In genomic region chr7:17931069-17931468, GRCh38 we compare ENCODE assay signal across 22 cellular contexts. TPM values are rescaled to one million over a fixed set of nuclear protein-coding genes. Genes with fewer than 3 reads are reported as not detected.
A peak's percentile ranks its signal among the peaks of the same experiment; 100 is the strongest.
DNase-seq lines count a peak whose midpoint lies in the region; ATAC-seq and TF ChIP-seq lines count a peak whose summit lies in the region.
"Had no signal": no experiment of that assay in that cellular context is flagged by ENCODE, and none has a peak within 500 bp of the region (broad histone marks: within the 10 kb centered on the region; RNA-seq: fewer than 3 reads in every experiment).

No MANE protein-coding gene starts in this region.

- no peak overlapping the region for H2BK120ac ChIP-seq in mesendoderm (ENCODE audit: low read depth, low read length)

- H3K4me3 ChIP-seq in right atrium auricular region (no peak overlapping the region), Karpas-422 (ENCODE audit: low read length) (no peak overlapping the region), gastroesophageal sphincter (no peak overlapping the region), mesendoderm (ENCODE audit: low read length) (no peak overlapping the region)
- H3K4me3 ChIP-seq: A549; BLaER1 treated with 17β-estradiol and CSF1 and Interleukin-3, amounts not matched to agents 10 nM and 100 nM had no signal

- no peak overlapping the region for H3K18ac ChIP-seq in mesendoderm (ENCODE audit: low read length)

- no peak overlapping the region for H4K5ac ChIP-seq in mesendoderm (ENCODE audit: low read length)

- H2BK15ac ChIP-seq in mesendoderm (replicated peaks; ENCODE audit: low read depth), result no peak overlapping the region

- no peaks in the 10 kb centered on the region for H3K36me3 ChIP-seq in right atrium auricular region
- H3K36me3 ChIP-seq in Karpas-422 (ENCODE audit: insufficient read depth, low read length), result peaks cover 5% of the 10 kb centered on the region
- H3K36me3 ChIP-seq in gastroesophageal sphincter, result no peaks in the 10 kb centered on the region
- H3K36me3 ChIP-seq in mesendoderm (ENCODE audit: control insufficient read depth, insufficient read depth, low read length), result no peaks in the 10 kb centered on the region

- H3K79me1 ChIP-seq in mesendoderm (ENCODE audit: low read length), result peaks cover 6% of the 10 kb centered on the region

- no peak for TF ChIP-seq EP300 in gastroesophageal sphincter (IDR thresholded peaks at IDR 0.05)

- no peak overlapping the region for H3K4ac ChIP-seq in mesendoderm (ENCODE audit: low read depth, low read length)

- 75 to 93% methylated on average over 1 of the region's 1 CpG for WGBS in gastroesophageal sphincter (ENCODE audit: low coverage in 1 of 2), 2 donors
- WGBS in mesendoderm (ENCODE audit: extremely low coverage, insufficient coverage, low lambda C conversion rate), result 100% methylated on average over 1 of the region's 1 CpG

- no peaks in the 10 kb centered on the region for H3K27me3 ChIP-seq in right atrium auricular region
- no peaks in the 10 kb centered on the region for H3K27me3 ChIP-seq in Karpas-422 (ENCODE audit: low read length)
- no peaks in the 10 kb centered on the region for H3K27me3 ChIP-seq in gastroesophageal sphincter
- no peaks in the 10 kb centered on the region for H3K27me3 ChIP-seq in mesendoderm (ENCODE audit: insufficient read depth, low read length, poor library complexity)
- H3K27me3 ChIP-seq: BLaER1 treated with 17β-estradiol and CSF1 and Interleukin-3, amounts not matched to agents 10 nM and 100 nM had no signal

- H3K4me1 ChIP-seq in right atrium auricular region (peaks cover 0 to 48% of the 10 kb centered on the region in 2 donors), Karpas-422 (ENCODE audit: low read length) (peaks cover 80% of the 10 kb centered on the region), gastroesophageal sphincter (peaks cover 0 to 78% (median 0%) of the 10 kb centered on the region in 3 donors), mesendoderm (ENCODE audit: control insufficient read depth, low read depth, low read length) (no peaks in the 10 kb centered on the region)
- H3K4me1 ChIP-seq: A549 had no signal

- peaks cover 99% of the 10 kb centered on the region for H3K79me2 ChIP-seq in Karpas-422 (ENCODE audit: low read length)
- peaks cover 28% of the 10 kb centered on the region for H3K79me2 ChIP-seq in mesendoderm (ENCODE audit: control insufficient read depth, insufficient read depth, low read length)

- no peaks in the 10 kb centered on the region for H3K9me2 ChIP-seq in Karpas-422 (replicated peaks; ENCODE audit: insufficient read depth, low read length)
- H3K9me2 ChIP-seq: SK-N-SH had no signal

- H4K8ac ChIP-seq in mesendoderm (ENCODE audit: low read depth, low read length), result no peak overlapping the region

- TF ChIP-seq CTCF in right atrium auricular region (IDR thresholded peaks at IDR 0.05), result no peak
- TF ChIP-seq CTCF in gastroesophageal sphincter (IDR thresholded peaks at IDR 0.05), result no peak

- no peak overlapping the region for H3K9ac ChIP-seq in Karpas-422 (ENCODE audit: low read length)
- H3K9ac ChIP-seq in mesendoderm (ENCODE audit: low read length), result no peak overlapping the region
- H3K9ac ChIP-seq: BLaER1 treated with 17β-estradiol and CSF1 and Interleukin-3, amounts not matched to agents 10 nM and 100 nM; KMS-11; SK-N-SH had no signal

- H2AK5ac ChIP-seq in mesendoderm (ENCODE audit: low read length), result no peak overlapping the region

- TF ChIP-seq POLR2A in gastroesophageal sphincter (IDR thresholded peaks at IDR 0.05), result no peak

- no peak overlapping the region for H2BK5ac ChIP-seq in mesendoderm (ENCODE audit: low read length)

- no peaks in the 10 kb centered on the region for H4K20me1 ChIP-seq in Karpas-422 (ENCODE audit: insufficient read depth, low read depth, low read length)

- ATAC-seq in Right ventricle myocardium superior (ENCODE audit: poor library complexity), result peak; percentile 18
- ATAC-seq in gastroesophageal sphincter, result peak; percentile 66
- ATAC-seq in GM19023 (IDR thresholded peaks at IDR 0.05; ENCODE audit: unreplicated experiment), result no peak
- ATAC-seq: A549 had no signal

- intact Hi-C loops in Right ventricle myocardium superior (cut with DNase I), result no loop called here

- H3K9me3 ChIP-seq in right atrium auricular region, result no peaks in the 10 kb centered on the region
- H3K9me3 ChIP-seq in Karpas-422 (ENCODE audit: low read length), result no peaks in the 10 kb centered on the region
- no peaks in the 10 kb centered on the region for H3K9me3 ChIP-seq in gastroesophageal sphincter
- H3K9me3 ChIP-seq: A549; BLaER1 treated with 17β-estradiol and CSF1 and Interleukin-3, amounts not matched to agents 10 nM and 100 nM; SK-N-SH had no signal

- no peak overlapping the region for H3K56ac ChIP-seq in mesendoderm (ENCODE audit: low read length)

- H2AFZ ChIP-seq in Karpas-422 (ENCODE audit: low read length), result no peak overlapping the region

- DNase-seq in Right ventricle myocardium superior (no peak), right atrium auricular region (ENCODE audit: low spot score) (no peak), Karpas-422 (no peak), SHP77 treated with DMSO at 0.1 percent for 48 hours (lab: John Stamatoyannopoulos, UW) (no peak), mesendoderm (no peak)
- DNase-seq: AML-193; CD4-positive, alpha-beta T cell; NCI-H1092 treated with DMSO at 0.1 percent for 48 hours; NCI-H1436; NCI-H187; NCI-H2081 treated with DMSO at 0.1 percent for 48 hours; NCI-H2171; NCI-H226; NCI-H510A; NCI-H69; SK-N-SH had no signal

- no peak overlapping the region for H3K23ac ChIP-seq in mesendoderm (ENCODE audit: low read length)

- H3K4me2 ChIP-seq in Karpas-422 (ENCODE audit: low read depth, low read length, poor library complexity, severe bottlenecking), result peak overlapping the region; percentile 9
- H3K4me2 ChIP-seq in mesendoderm (ENCODE audit: low read length), result no peak overlapping the region
- H3K4me2 ChIP-seq: A549, KMS-11, SK-N-SH had no signal

- no peak overlapping the region for H3K27ac ChIP-seq in right atrium auricular region
- peak overlapping the region; percentile 40; the same call in 1 of the 2 replicates for H3K27ac ChIP-seq in Karpas-422 (ENCODE audit: low read length)
- H3K27ac ChIP-seq in gastroesophageal sphincter, result no peak overlapping the region
- H3K27ac ChIP-seq in mesendoderm (ENCODE audit: low read depth, low read length), result no peak overlapping the region
- H3K27ac ChIP-seq: A549; BLaER1 treated with 17β-estradiol and CSF1 and Interleukin-3, amounts not matched to agents 10 nM and 100 nM; KMS-11; RWPE1 had no signal

RNA-seq across cellular contexts. Expression of gene SNX13, which starts 9.2 kb away (rescaled TPM):
- 36.9 TPM for total RNA-seq in Right ventricle myocardium superior
- 10 to 100 TPM; 36.1 to 46.9 TPM for total RNA-seq in right atrium auricular region
- total RNA-seq in Karpas-422 (2014; rRNA removed; shearing (Covaris generic); ENCODE audit: low replicate concordance), result 53.2 and 59.7 TPM in 2 replicates
- total RNA-seq in gastroesophageal sphincter, result 10 to 100 TPM; 39.2 to 99.3 (median 57.0) TPM
- polyA plus RNA-seq in mesendoderm (2013, experiment 1 of 2), result 13.5 TPM
- polyA plus RNA-seq in mesendoderm (2013, experiment 2 of 2), result 12.9 TPM
